In the genomic region with DNA sequence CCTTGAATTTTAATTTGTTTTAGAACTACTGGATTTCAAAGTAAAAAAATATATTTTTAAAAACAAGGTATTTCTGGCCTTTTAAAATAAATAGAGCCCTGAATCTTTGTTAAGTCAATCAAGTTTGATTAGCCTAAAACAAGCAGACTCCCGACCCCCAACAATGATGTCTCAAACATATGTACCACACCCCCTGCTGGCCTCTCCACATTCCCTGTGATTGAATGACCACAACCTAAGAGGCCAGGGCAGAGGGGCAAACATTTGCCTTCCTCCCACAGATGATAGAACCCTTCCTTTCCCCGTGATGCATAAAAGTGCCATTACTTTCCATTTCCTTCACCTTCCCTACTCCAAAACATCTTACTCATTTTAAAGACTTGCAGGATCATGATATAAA, we compare ENCODE assay signal across 15 cellular contexts.
A peak's percentile ranks its signal among the peaks of the same experiment; 100 is the strongest.
DNase-seq lines count a peak whose midpoint lies in the region; ATAC-seq and TF ChIP-seq lines count a peak whose summit lies in the region.
"Had no signal": no experiment of that assay in that cellular context is flagged by ENCODE, and none has a peak within 500 bp of the region (broad histone marks: within the 10 kb centered on the region; RNA-seq: fewer than 3 reads in every experiment).

No MANE protein-coding gene starts in this region.

- POLR2A ChIA-PET in CD8-positive, alpha-beta T cell (lab: Charles Lee), result no interaction called here

- no peaks in the 10 kb centered on the region for H3K36me3 ChIP-seq in left ventricle myocardium inferior
- H3K36me3 ChIP-seq in heart right ventricle, result peaks cover 0 to 22% (median 0%) of the 10 kb centered on the region in 9 donors
- no peaks in the 10 kb centered on the region for H3K36me3 ChIP-seq in testis (ENCODE audit: low read depth, missing control alignments)
- H3K36me3 ChIP-seq in CD8-positive, alpha-beta T cell (ENCODE audit: insufficient read depth, low read length), result peaks cover 14% of the 10 kb centered on the region

- in situ Hi-C loops in SK-MEL-5 (cut with HindIII; ENCODE audit: low pct_unique_long_range_greater_than_20kb, low sequenced_read_pairs), result no loop called here

- intact Hi-C loops in left ventricle myocardium inferior (cut with micrococcal nuclease) (no loop called here), heart right ventricle (cut with DNase I) (loop anchor here in 9 of 10 donors (5.0 to 10.0 kb wide), 7 partner anchors 149 to 1582 kb away; no protein-coding TSS in a partner anchor), testis (cut with DNase I; ENCODE audit: low total_unique reads) (no loop called here)
- intact Hi-C loops in CD8-positive, alpha-beta T cell (cut with DNase I, micrococcal nuclease), result loop anchor here in 1 of 2 experiments (5.0 kb wide), 1 partner anchor 1414 kb away; no protein-coding TSS in a partner anchor

- H3K27me3 ChIP-seq in left ventricle myocardium inferior (ENCODE audit: low read depth) (no peaks in the 10 kb centered on the region), heart right ventricle (no peaks in the 10 kb centered on the region), testis (no peaks in the 10 kb centered on the region)
- no peaks in the 10 kb centered on the region for H3K27me3 ChIP-seq in CD8-positive, alpha-beta T cell (ENCODE audit: insufficient read depth, low read length)
- H3K27me3 ChIP-seq: esophagus muscularis mucosa had no signal

- ATAC-seq in heart right ventricle, result no peak
- ATAC-seq in CD8-positive, alpha-beta T cell, result no peak
- ATAC-seq in HG02571 (IDR thresholded peaks at IDR 0.05; ENCODE audit: unreplicated experiment), result no peak
- ATAC-seq: stimulated activated naive B cell treated with anti-CD40 and anti-IgM and Interleukin-4, amounts not matched to agents 10 μg/mL and 1 μg/mL and 100 μg/mL, for 72 hours had no signal

- CTCF ChIA-PET in CD8-positive, alpha-beta T cell (lab: Charles Lee), result interaction anchor here (0.6 to 1.6 kb wide), 5 partner anchors 9 to 220 kb away, joined by 3 to 5 read pairs (median 3); no protein-coding TSS in a partner anchor

- H3K27me3 Mint-ChIP-seq in CD8-positive, alpha-beta T cell (ENCODE audit: low read depth), result no peaks in the 10 kb centered on the region
- H3K27me3 Mint-ChIP-seq: stimulated activated naive B cell treated with anti-CD40 and anti-IgM and Interleukin-4, amounts not matched to agents 10 μg/mL and 1 μg/mL and 100 μg/mL, for 72 hours had no signal

- no peaks in the 10 kb centered on the region for H3K9me3 ChIP-seq in left ventricle myocardium inferior (replicated peaks)
- H3K9me3 ChIP-seq in heart right ventricle, result no peaks in the 10 kb centered on the region
- H3K9me3 ChIP-seq in testis, result no peaks in the 10 kb centered on the region
- no peaks in the 10 kb centered on the region for H3K9me3 ChIP-seq in CD8-positive, alpha-beta T cell (ENCODE audit: low read length)
- H3K9me3 ChIP-seq: esophagus muscularis mucosa had no signal

- peak overlapping the region; percentile 53 for H3K27ac ChIP-seq in left ventricle myocardium inferior (replicated peaks)
- H3K27ac ChIP-seq in heart right ventricle, result no peak overlapping the region
- H3K27ac ChIP-seq in testis, result no peak overlapping the region
- no peak overlapping the region for H3K27ac ChIP-seq in CD8-positive, alpha-beta T cell (ENCODE audit: low read depth, low read length)
- H3K27ac ChIP-seq: esophagus muscularis mucosa had no signal

- TF ChIP-seq CTCF in left ventricle myocardium inferior (IDR thresholded peaks at IDR 0.05; ENCODE audit: borderline replicate concordance) (peak; percentile 21), heart right ventricle (IDR thresholded peaks at IDR 0.05) (peak in 1 of 9 donors; percentile 3), fibroblast of mammary gland (conservative IDR thresholded peaks at IDR 0.05; ENCODE audit: control insufficient read depth, insufficient read depth, low read depth, low read length) (peak; percentile 5), testis (IDR thresholded peaks at IDR 0.05) (peak in 1 of 3 experiments; percentile 27)
- TF ChIP-seq CTCF in CD8-positive, alpha-beta T cell (IDR thresholded peaks at IDR 0.05), result no peak

- WGBS in heart right ventricle, 2 donors, result 85 to 91% methylated on average over 2 of the region's 2 CpGs
- 87 to 90% methylated on average over 2 of the region's 2 CpGs for WGBS in testis, 2 donors

- H3K4me3 ChIP-seq in left ventricle myocardium inferior (no peak overlapping the region), heart right ventricle (no peak overlapping the region), fibroblast of mammary gland (ENCODE audit: control insufficient read depth, low read depth, low read length) (no peak overlapping the region), testis (no peak overlapping the region)
- no peak overlapping the region for H3K4me3 ChIP-seq in CD8-positive, alpha-beta T cell (ENCODE audit: low read depth, low read length)
- H3K4me3 ChIP-seq: esophagus muscularis mucosa had no signal

- DNase-seq in left ventricle myocardium inferior (no peak), heart right ventricle (no peak), SK-MEL-5 (ENCODE audit: low read depth, low spot score) (peak; percentile 41), fibroblast of mammary gland (ENCODE audit: low read depth) (no peak), testis (peak; percentile 60), OCI-M1 (lab: John Stamatoyannopoulos, UW) (no peak)
- DNase-seq in CD8-positive, alpha-beta T cell, result no peak
- DNase-seq: activated CD8-positive, alpha-beta memory T cell treated with anti-CD3 and anti-CD28 coated beads for 24 hours; activated naive CD4-positive, alpha-beta T cell treated with Interleukin-2 at 50 U/mL for 16 hours; central memory CD4-positive, alpha-beta T cell; immature natural killer cell; stimulated activated CD4-positive, alpha-beta T cell treated with anti-CD3 and anti-CD28 coated beads, Interleukin-4, amount 100 ng/mL, for 24 hours; stimulated activated naive B cell treated with anti-CD40 and anti-IgM and Interleukin-4, amounts not matched to agents 10 μg/mL and 1 μg/mL and 100 μg/mL, for 72 hours had no signal

- no peaks in the 10 kb centered on the region for H3K9me3 Mint-ChIP-seq in CD8-positive, alpha-beta T cell
- H3K9me3 Mint-ChIP-seq: immature natural killer cell had no signal

- H3K36me3 Mint-ChIP-seq in CD8-positive, alpha-beta T cell, result peaks cover 31% of the 10 kb centered on the region

- H3K4me1 Mint-ChIP-seq in CD8-positive, alpha-beta T cell (ENCODE audit: low read depth), result no peaks in the 10 kb centered on the region

- H3K4me1 ChIP-seq in left ventricle myocardium inferior (peaks cover 23% of the 10 kb centered on the region), heart right ventricle (peaks cover 2 to 66% (median 19%) of the 10 kb centered on the region in 9 donors), testis (peaks cover 5% of the 10 kb centered on the region)
- H3K4me1 ChIP-seq in CD8-positive, alpha-beta T cell (ENCODE audit: insufficient read depth, low read length), result no peaks in the 10 kb centered on the region

- H3K4me3 Mint-ChIP-seq in CD8-positive, alpha-beta T cell, result no peak overlapping the region
- H3K4me3 Mint-ChIP-seq: immature natural killer cell; stimulated activated naive B cell treated with anti-CD40 and anti-IgM and Interleukin-4, amounts not matched to agents 10 μg/mL and 1 μg/mL and 100 μg/mL, for 72 hours had no signal

- no peak overlapping the region for H3K27ac Mint-ChIP-seq in CD8-positive, alpha-beta T cell
- H3K27ac Mint-ChIP-seq: immature natural killer cell; stimulated activated naive B cell treated with anti-CD40 and anti-IgM and Interleukin-4, amounts not matched to agents 10 μg/mL and 1 μg/mL and 100 μg/mL, for 72 hours had no signal

- TF ChIP-seq POLR2A in testis (IDR thresholded peaks at IDR 0.05), result no peak

Comparison
In these comparisons a context has a peak if more than half of its experiments do, and no peak if none do; other contexts are left out.
1. intact Hi-C loops: an anchor here in heart right ventricle (5.0 to 10.0 kb wide); none called in left ventricle myocardium inferior and testis.
2. DNase-seq: peak in SK-MEL-5 (single experiment) and testis (single experiment); none in left ventricle myocardium inferior (single experiment), heart right ventricle (0 of 2), fibroblast of mammary gland (single experiment), OCI-M1 (single experiment) and CD8-positive, alpha-beta T cell (0 of 7).